ENCODE assay signal across 20 cellular contexts in genomic region chr5:59528226-59528862, GRCh38.
A peak's percentile ranks its signal among the peaks of the same experiment; 100 is the strongest.
DNase-seq lines count a peak whose midpoint lies in the region; ATAC-seq and TF ChIP-seq lines count a peak whose summit lies in the region.
"Had no signal": no experiment of that assay in that cellular context is flagged by ENCODE, and none has a peak within 500 bp of the region (broad histone marks: within the 10 kb centered on the region; RNA-seq: fewer than 3 reads in every experiment).

No MANE protein-coding gene starts in this region.

- H3K27me3 ChIP-seq in mesendoderm (ENCODE audit: insufficient read depth, low read length, poor library complexity), result no peaks in the 10 kb centered on the region
- no peaks in the 10 kb centered on the region for H3K27me3 ChIP-seq in psoas muscle (ENCODE audit: insufficient read depth in 3 of 3, low read length in 2 of 3)
- H3K27me3 ChIP-seq: BE2C had no signal

- H3K4ac ChIP-seq in mesendoderm (ENCODE audit: low read depth, low read length), result no peak overlapping the region

- H3K4me1 ChIP-seq in mesendoderm (ENCODE audit: control insufficient read depth, low read depth, low read length), result peaks cover 3% of the 10 kb centered on the region
- peaks cover 18% of the 10 kb centered on the region for H3K4me1 ChIP-seq in psoas muscle

- H3K79me2 ChIP-seq in mesendoderm (ENCODE audit: control insufficient read depth, insufficient read depth, low read length), result no peaks in the 10 kb centered on the region

- H3K27ac ChIP-seq in mesendoderm (ENCODE audit: low read depth, low read length) (peak overlapping the region; percentile 80), psoas muscle (peak overlapping the region; percentile 36), substantia nigra (ENCODE audit: low read depth, low read length, poor library complexity, severe bottlenecking) (no peak overlapping the region)
- H3K27ac ChIP-seq: KMS-11 had no signal

- no peak for ATAC-seq in psoas muscle
- ATAC-seq in HG03457 (IDR thresholded peaks at IDR 0.05; ENCODE audit: unreplicated experiment), result no peak

- intact Hi-C loops in psoas muscle (cut with DNase I), result no loop called here

- H2BK15ac ChIP-seq in mesendoderm (replicated peaks; ENCODE audit: low read depth), result no peak overlapping the region

- peak overlapping the region; percentile 78 for H3K56ac ChIP-seq in mesendoderm (ENCODE audit: low read length)

- H3K18ac ChIP-seq in mesendoderm (ENCODE audit: low read length), result peak overlapping the region; percentile 39

- in situ Hi-C loops in Caki2 (cut with HindIII; ENCODE audit: low pct_unique_long_range_greater_than_20kb, low sequenced_read_pairs), result no loop called here

- H3K4me2 ChIP-seq in mesendoderm (ENCODE audit: low read length), result no peak overlapping the region
- H3K4me2 ChIP-seq: KMS-11 had no signal

- H2BK120ac ChIP-seq in mesendoderm (ENCODE audit: low read depth, low read length), result peak overlapping the region; percentile 94

- DNase-seq in Caki2 (ENCODE audit: low read depth) (peak; percentile 46), RPMI7951 (ENCODE audit: low read depth) (peak; percentile 10), mesendoderm (peak; percentile 96), psoas muscle (no peak), substantia nigra (lab: John Stamatoyannopoulos, UW) (no peak), NCI-H1105 treated with DMSO at 0.1 percent for 48 hours (lab: John Stamatoyannopoulos, UW) (no peak)
- DNase-seq: BE2C; CD4-positive, alpha-beta T cell; DND-41; GF-D8; MM.1S; NCI-H1092 treated with DMSO at 0.1 percent for 48 hours; NCI-H1694; NCI-H2107; NCI-H526 treated with DMSO at 0.1 percent for 48 hours; OCI-M1; RPMI8226; SW 1271 had no signal

- no peaks in the 10 kb centered on the region for H3K9me3 ChIP-seq in psoas muscle
- H3K9me3 ChIP-seq: BE2C had no signal

- no CpG with 5 or more reads among the region's 2 CpGs for WGBS in mesendoderm (ENCODE audit: extremely low coverage, insufficient coverage, low lambda C conversion rate)
- WGBS in psoas muscle, 3 donors, result 17 to 48% (median 21%) methylated on average over 2 of the region's 2 CpGs

- H3K36me3 ChIP-seq in mesendoderm (ENCODE audit: control insufficient read depth, insufficient read depth, low read length) (no peaks in the 10 kb centered on the region), psoas muscle (ENCODE audit: insufficient read depth in 1 of 2, low read depth in 1 of 2) (no peaks in the 10 kb centered on the region)
- H3K36me3 ChIP-seq: BE2C had no signal

- H3K79me1 ChIP-seq in mesendoderm (ENCODE audit: low read length), result no peaks in the 10 kb centered on the region

- H3K4me3 ChIP-seq in mesendoderm (ENCODE audit: low read length) (no peak overlapping the region), psoas muscle (no peak overlapping the region)

- peak overlapping the region; percentile 12 for H3K9ac ChIP-seq in mesendoderm (ENCODE audit: low read length)
- H3K9ac ChIP-seq: KMS-11 had no signal

- no peak for TF ChIP-seq CTCF in psoas muscle (IDR thresholded peaks at IDR 0.05)

- peak overlapping the region; percentile 9 for H2AK5ac ChIP-seq in mesendoderm (ENCODE audit: low read length)

- no peak overlapping the region for H4K5ac ChIP-seq in mesendoderm (ENCODE audit: low read length)

- H3K23ac ChIP-seq in mesendoderm (ENCODE audit: low read length), result no peak overlapping the region

- peak overlapping the region; percentile 14 for H4K8ac ChIP-seq in mesendoderm (ENCODE audit: low read depth, low read length)

- peak overlapping the region; percentile 98 for H2BK5ac ChIP-seq in mesendoderm (ENCODE audit: low read length)

Comparison
In these comparisons a context has a peak if more than half of its experiments do, and no peak if none do; other contexts are left out.
1. DNase-seq: peak in Caki2 (single experiment), RPMI7951 (single experiment) and mesendoderm (single experiment); none in psoas muscle (0 of 2), substantia nigra (0 of 49) and NCI-H1105 treated with DMSO at 0.1 percent for 48 hours (single experiment).